ENCODE assay signal across 9 cellular contexts in the genomic region with DNA sequence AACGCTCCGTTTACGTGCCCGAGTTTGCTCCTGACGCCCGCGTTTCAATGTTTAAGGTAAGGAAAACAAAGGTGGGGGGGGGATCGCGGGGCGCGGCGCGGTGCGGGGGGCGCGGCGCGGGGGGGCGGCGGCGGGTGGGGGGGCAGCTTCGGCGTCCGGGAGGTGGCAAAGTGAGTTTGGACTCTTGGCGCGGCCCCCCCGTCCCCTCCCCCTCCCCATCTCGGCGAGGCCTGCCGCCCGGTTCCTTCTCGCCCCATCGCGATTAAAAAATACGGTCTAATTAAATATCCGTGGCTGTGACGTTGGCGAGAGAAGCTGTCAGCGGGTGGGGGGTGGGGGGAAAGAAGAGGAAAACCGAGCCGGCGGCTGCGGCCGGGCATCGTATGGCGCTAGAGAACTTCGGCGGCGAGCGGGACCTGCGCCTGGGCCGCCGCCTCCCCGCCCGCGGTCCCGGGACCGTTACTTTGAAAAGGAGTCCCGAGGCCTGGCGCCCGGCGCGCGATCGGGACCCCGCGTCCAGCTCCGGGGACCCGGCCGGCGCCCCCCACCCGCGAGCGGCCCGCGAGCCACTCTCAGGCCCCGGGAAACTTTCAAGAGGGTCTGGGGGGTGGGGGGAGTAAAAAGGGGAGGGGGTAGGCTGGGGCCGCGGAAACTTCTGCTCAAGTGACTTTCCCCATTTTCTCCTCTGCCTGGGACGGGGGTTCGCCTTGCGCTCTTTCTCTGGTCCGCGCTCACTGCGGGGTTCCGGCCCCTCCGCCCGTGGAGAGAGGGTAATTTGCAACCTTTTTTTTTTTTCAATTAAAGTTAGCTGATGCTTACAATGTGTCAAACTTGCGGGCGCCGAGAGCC.
DNase-seq lines count a peak whose midpoint lies in the region; ATAC-seq, FAIRE-seq and TF ChIP-seq lines count a peak whose summit lies in the region.
"Had no signal": no experiment of that assay in that cellular context is flagged by ENCODE, and none has a peak within 500 bp of the region (broad histone marks: within the 10 kb centered on the region; RNA-seq: fewer than 3 reads in every experiment).

No MANE protein-coding gene starts in this region.

- H3K27me3 ChIP-seq in WERI-Rb-1 (ENCODE audit: insufficient read depth, low read depth, severe bottlenecking) = peaks cover 6% of the 10 kb centered on the region
- peaks cover 93% of the 10 kb centered on the region for H3K27me3 ChIP-seq in iPS-18a (ENCODE audit: control insufficient read depth, insufficient read depth, low read length)

- FAIRE-seq in GM12891 (lab: Jason Lieb, UNC) = no peak
- FAIRE-seq: A204.1 had no signal

- peaks cover 26% of the 10 kb centered on the region for H3K4me1 ChIP-seq in iPS-18a (ENCODE audit: control insufficient read depth, low read depth, low read length)

- peaks cover 28% of the 10 kb centered on the region for H3K4me1 Mint-ChIP-seq in stimulated activated naive CD8-positive, alpha-beta T cell treated with anti-CD3 and anti-CD28 coated beads, Interleukin-15, amount 100 ng/mL, for 72 hours

- TF ChIP-seq POLR2A in GM12891 (IDR thresholded peaks at IDR 0.05; ENCODE audit: low read depth, low read length) = no peak

- peak; percentile 46 for DNase-seq in DMS79 treated with DMSO at 0.1 percent for 48 hours (lab: John Stamatoyannopoulos, UW)
- DNase-seq in DMS79 (lab: John Stamatoyannopoulos, UW) = no peak
- no peak for DNase-seq in WERI-Rb-1
- no peak for DNase-seq in stimulated activated naive CD8-positive, alpha-beta T cell treated with anti-CD3 and anti-CD28 coated beads, Interleukin-15, amount 100 ng/mL, for 72 hours
- no peak for DNase-seq in GM12891 (ENCODE audit: insufficient read length, low spot score)

- TF ChIP-seq CTCF in WERI-Rb-1 (IDR thresholded peaks at IDR 0.05; ENCODE audit: low read depth, low read length) = no peak

- no peaks in the 10 kb centered on the region for H3K9me3 Mint-ChIP-seq in stimulated activated naive CD8-positive, alpha-beta T cell treated with anti-CD3 and anti-CD28 coated beads, Interleukin-15, amount 100 ng/mL, for 72 hours

- no peak overlapping the region for H3K27ac Mint-ChIP-seq in stimulated activated naive CD8-positive, alpha-beta T cell treated with anti-CD3 and anti-CD28 coated beads, Interleukin-15, amount 100 ng/mL, for 72 hours

- H3K4me3 Mint-ChIP-seq in stimulated activated naive CD8-positive, alpha-beta T cell treated with anti-CD3 and anti-CD28 coated beads, Interleukin-15, amount 100 ng/mL, for 72 hours = peak overlapping the region; percentile 82 to 95

- H3K9me3 ChIP-seq in WERI-Rb-1 (ENCODE audit: severe bottlenecking) (no peaks in the 10 kb centered on the region), iPS-18a (ENCODE audit: control insufficient read depth, low read depth, low read length) (no peaks in the 10 kb centered on the region)

- no peaks in the 10 kb centered on the region for H3K36me3 ChIP-seq in WERI-Rb-1
- H3K36me3 ChIP-seq in iPS-18a (ENCODE audit: control insufficient read depth, low read depth, low read length) = no peaks in the 10 kb centered on the region

- no peak overlapping the region for H3K9ac ChIP-seq in iPS-18a (ENCODE audit: low read length)

- ATAC-seq in stimulated activated naive CD8-positive, alpha-beta T cell treated with anti-CD3 and anti-CD28 coated beads, Interleukin-15, amount 100 ng/mL, for 72 hours = no peak
- ATAC-seq in GM21619 (IDR thresholded peaks at IDR 0.05; ENCODE audit: unreplicated experiment) (no peak), HG03108 (IDR thresholded peaks at IDR 0.05; ENCODE audit: unreplicated experiment) (no peak)

- H3K27ac ChIP-seq in WERI-Rb-1 (no peak overlapping the region), iPS-18a (ENCODE audit: low read length) (no peak overlapping the region)

- H3K27me3 Mint-ChIP-seq in stimulated activated naive CD8-positive, alpha-beta T cell treated with anti-CD3 and anti-CD28 coated beads, Interleukin-15, amount 100 ng/mL, for 72 hours = peaks cover 94% of the 10 kb centered on the region

- H3K4me3 ChIP-seq in WERI-Rb-1 (ENCODE audit: low read depth, low read length) (peak overlapping the region; percentile 65), iPS-18a (ENCODE audit: low read length) (peak overlapping the region; percentile 58)

TF ChIP-seq in GM12891, 5 proteins besides CTCF, POLR2A, EP300 and RAD21:
- no peak for TF ChIP-seq SPI1 (IDR thresholded peaks at IDR 0.05; ENCODE audit: low read depth, low read length)
- TF ChIP-seq POLR2AphosphoS5 (IDR thresholded peaks at IDR 0.05; ENCODE audit: low read depth, low read length) = no peak
- TF ChIP-seq PAX5 (IDR thresholded peaks at IDR 0.05; ENCODE audit: insufficient read depth, low read length, severe bottlenecking) = no peak
- TF ChIP-seq POU2F2 (IDR thresholded peaks at IDR 0.05; ENCODE audit: low read depth, low read length) = no peak
- TF ChIP-seq TAF1 (IDR thresholded peaks at IDR 0.05; ENCODE audit: low read depth, low read length) = no peak
